ENCODE assay signal across 30 cellular contexts in genomic region chr5:136337788-136338187, GRCh38. TPM values are rescaled to one million over a fixed set of nuclear protein-coding genes. Genes with fewer than 3 reads are reported as not detected.
"Had no signal": no experiment of that assay in that cellular context is flagged by ENCODE, and none has a peak within 500 bp of the region (broad histone marks: within the 10 kb centered on the region; RNA-seq: fewer than 3 reads in every experiment).

No MANE protein-coding gene starts in this region.

- H2AFZ ChIP-seq: hepatocyte had no signal

- H3K36me3 ChIP-seq: gastrocnemius medialis, heart left ventricle, lower lobe of right lung, prostate gland, spleen, tibial artery had no signal

- H3K4me3 ChIP-seq: dorsolateral prefrontal cortex, gastrocnemius medialis, heart left ventricle, hepatocyte, lower lobe of right lung, mucosa of descending colon, prostate gland, skin epidermis, spleen, testis, tibial artery had no signal

- H3K9me3 ChIP-seq: gastrocnemius medialis, lower lobe of right lung, mucosa of descending colon, prostate gland, testis, tibial artery had no signal

- H3K4me1 ChIP-seq: gastrocnemius medialis, heart left ventricle, lower lobe of right lung, prostate gland, spleen, testis, tibial artery had no signal

- H3K27ac ChIP-seq: dorsolateral prefrontal cortex, epithelial cell of prostate, gastrocnemius medialis, heart left ventricle, hepatocyte, lower lobe of right lung, prostate gland, skin epidermis, spleen, testis, tibial artery had no signal

- H3K79me2 ChIP-seq: hepatocyte had no signal

- H3K27me3 ChIP-seq: gastrocnemius medialis, hepatocyte, spleen, testis, tibial artery had no signal

- DNase-seq: dorsolateral prefrontal cortex; effector CD4-positive, alpha-beta T cell; endodermal cell; foreskin fibroblast; gastrocnemius medialis; heart left ventricle; left ventricle myocardium superior; lower lobe of right lung; mucosa of descending colon; naive B cell; nucleus accumbens; right cardiac atrium; spleen; stimulated activated CD4-positive, alpha-beta T cell treated with anti-CD3 and anti-CD28 coated beads, Interleukin-4, amount 100 ng/mL, for 4 hours; stimulated activated naive CD8-positive, alpha-beta T cell treated with anti-CD3 and anti-CD28 coated beads, Interleukin-15, Interleukin-2, amounts not matched to agents 100 U/mL and 50 U/mL, for 24 hours; substantia nigra; testis; tibial artery had no signal

- H3K4me2 ChIP-seq: hepatocyte had no signal

- ATAC-seq: esophagus mucosa; gastrocnemius medialis; heart left ventricle; left ventricle myocardium superior; lower lobe of right lung; mucosa of descending colon; natural killer cell treated with Interleukin-12 subunit alpha and Interleukin-12 subunit beta and Interleukin-15 and Interleukin-18, amount 100 ng/mL, for 72 hours; right cardiac atrium; stimulated activated memory B cell treated with anti-CD40 and anti-IgM and Interleukin-4, amounts not matched to agents 10 μg/mL and 1 μg/mL and 100 μg/mL, for 72 hours; stimulated activated naive CD8-positive, alpha-beta T cell treated with anti-CD3 and anti-CD28 coated beads, Interleukin-15, Interleukin-2, amounts not matched to agents 100 U/mL and 50 U/mL, for 24 hours had no signal

RNA-seq across cellular contexts. Expression of gene TRPC7, which starts 27.6 kb away (rescaled TPM):
- total RNA-seq: esophagus mucosa; gastrocnemius medialis; heart left ventricle; left ventricle myocardium superior; lower lobe of right lung; mesothelial cell of epicardium; natural killer cell treated with Interleukin-12 subunit alpha and Interleukin-12 subunit beta and Interleukin-15 and Interleukin-18, amount 100 ng/mL, for 72 hours; neural crest cell; osteocyte; right cardiac atrium; spleen had no signal
- polyA plus RNA-seq: heart left ventricle, hepatocyte, keratinocyte, right cardiac atrium, spleen, urinary bladder had no signal
